Comparison of ENCODE assay signal across 21 cellular contexts in the genomic region with DNA sequence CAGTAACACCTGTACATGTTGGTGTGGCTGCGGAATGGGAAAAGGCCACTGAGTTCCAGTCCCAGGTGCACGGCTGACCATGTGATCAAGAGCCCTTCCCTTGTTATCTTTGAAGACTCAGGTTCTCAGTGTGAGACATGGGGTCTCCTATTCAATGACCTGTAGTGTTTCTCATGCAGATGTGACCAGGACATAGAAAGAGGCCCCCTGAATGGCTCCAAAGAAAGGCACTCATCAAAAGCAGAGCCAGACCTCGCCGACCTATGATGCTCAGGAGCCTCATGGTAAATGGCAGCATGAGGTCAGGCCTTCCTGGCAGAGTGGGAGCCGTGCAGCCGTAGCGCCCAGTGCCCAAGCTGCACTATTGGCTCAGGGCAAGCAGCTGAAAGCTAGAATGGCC. TPM values are rescaled to one million over a fixed set of nuclear protein-coding genes. Genes with fewer than 3 reads are reported as not detected.
DNase-seq lines count a peak whose midpoint lies in the region; ATAC-seq, FAIRE-seq and TF ChIP-seq lines count a peak whose summit lies in the region.
"Had no signal": no experiment of that assay in that cellular context is flagged by ENCODE, and none has a peak within 500 bp of the region (broad histone marks: within the 10 kb centered on the region; RNA-seq: fewer than 3 reads in every experiment).

No MANE protein-coding gene starts in this region.

- no peak overlapping the region for H2BK5ac ChIP-seq in mesendoderm (ENCODE audit: low read length)

- H3K9ac ChIP-seq in mesendoderm (ENCODE audit: low read length) = no peak overlapping the region

- H4K5ac ChIP-seq in mesendoderm (ENCODE audit: low read length) = no peak overlapping the region

- H3K23ac ChIP-seq in mesendoderm (ENCODE audit: low read length) = no peak overlapping the region

- H3K9me3 Mint-ChIP-seq in activated naive CD4-positive, alpha-beta T cell treated with anti-CD3 and anti-CD28 coated beads, Interleukin-2, amount 50 U/mL, for 24 hours = no peaks in the 10 kb centered on the region
- no peaks in the 10 kb centered on the region for H3K9me3 Mint-ChIP-seq in activated naive CD4-positive, alpha-beta T cell treated with anti-CD3 and anti-CD28 coated beads for 36 hours
- no peaks in the 10 kb centered on the region for H3K9me3 Mint-ChIP-seq in brain

- H3K36me3 Mint-ChIP-seq in activated naive CD4-positive, alpha-beta T cell treated with anti-CD3 and anti-CD28 coated beads, Interleukin-2, amount 50 U/mL, for 24 hours = no peaks in the 10 kb centered on the region
- H3K36me3 Mint-ChIP-seq in activated naive CD4-positive, alpha-beta T cell treated with anti-CD3 and anti-CD28 coated beads for 36 hours (ENCODE audit: low read depth) = no peaks in the 10 kb centered on the region
- no peaks in the 10 kb centered on the region for H3K36me3 Mint-ChIP-seq in brain

- CTCF ChIA-PET in activated naive CD4-positive, alpha-beta T cell treated with anti-CD3 and anti-CD28 coated beads for 36 hours (lab: Charles Lee) = interaction anchor here (1.0 to 2.0 kb wide), 3 partner anchors 9 to 45 kb away, joined by 3 to 8 read pairs (median 4); no protein-coding TSS in a partner anchor

- peaks cover 18% of the 10 kb centered on the region for H3K4me1 Mint-ChIP-seq in activated naive CD4-positive, alpha-beta T cell treated with anti-CD3 and anti-CD28 coated beads, Interleukin-2, amount 50 U/mL, for 24 hours
- H3K4me1 Mint-ChIP-seq in activated naive CD4-positive, alpha-beta T cell treated with anti-CD3 and anti-CD28 coated beads for 36 hours (ENCODE audit: low read depth) = peaks cover 10% of the 10 kb centered on the region
- peaks cover 56% of the 10 kb centered on the region for H3K4me1 Mint-ChIP-seq in brain

- H3K9me3 ChIP-seq in aorta (ENCODE audit: control insufficient read depth, low read length) = no peaks in the 10 kb centered on the region
- H3K9me3 ChIP-seq: left ventricle myocardium inferior had no signal

- no peak overlapping the region for H3K18ac ChIP-seq in mesendoderm (ENCODE audit: low read length)

- H3K27ac Mint-ChIP-seq in activated naive CD4-positive, alpha-beta T cell treated with anti-CD3 and anti-CD28 coated beads, Interleukin-2, amount 50 U/mL, for 24 hours = no peak overlapping the region
- no peak overlapping the region for H3K27ac Mint-ChIP-seq in activated naive CD4-positive, alpha-beta T cell treated with anti-CD3 and anti-CD28 coated beads for 36 hours
- peak overlapping the region in 1 of 5 experiments; percentile 56 for H3K27ac Mint-ChIP-seq in brain

- no peak overlapping the region for H2BK120ac ChIP-seq in mesendoderm (ENCODE audit: low read depth, low read length)

- H2BK15ac ChIP-seq in mesendoderm (replicated peaks; ENCODE audit: low read depth) = no peak overlapping the region

- peak overlapping the region; percentile 39 for H3K56ac ChIP-seq in mesendoderm (ENCODE audit: low read length)

- peak overlapping the region; percentile 89 for H3K4me3 Mint-ChIP-seq in activated naive CD4-positive, alpha-beta T cell treated with anti-CD3 and anti-CD28 coated beads, Interleukin-2, amount 50 U/mL, for 24 hours
- no peak overlapping the region for H3K4me3 Mint-ChIP-seq in activated naive CD4-positive, alpha-beta T cell treated with anti-CD3 and anti-CD28 coated beads for 36 hours
- H3K4me3 Mint-ChIP-seq in brain = peak overlapping the region in 3 of 5 experiments; percentile 73 to 83 (median 82)

- H3K4me1 ChIP-seq in mesendoderm (ENCODE audit: control insufficient read depth, low read depth, low read length) = peaks cover 14% of the 10 kb centered on the region
- H3K4me1 ChIP-seq in aorta (ENCODE audit: control insufficient read depth in 1 of 2, insufficient read depth in 2 of 2, low read length in 2 of 2) = no peaks in the 10 kb centered on the region

- no peak overlapping the region for H2AK5ac ChIP-seq in mesendoderm (ENCODE audit: low read length)

- H3K4me2 ChIP-seq in mesendoderm (ENCODE audit: low read length) = no peak overlapping the region

- H3K36me3 ChIP-seq in mesendoderm (ENCODE audit: control insufficient read depth, insufficient read depth, low read length) (no peaks in the 10 kb centered on the region), aorta (ENCODE audit: control insufficient read depth in 1 of 2, insufficient read depth in 2 of 2, low read length in 1 of 2) (no peaks in the 10 kb centered on the region)
- H3K36me3 ChIP-seq: left ventricle myocardium inferior had no signal

- TF ChIP-seq CTCF in brain (conservative IDR thresholded peaks at IDR 0.05) (no peak), D721Med (IDR thresholded peaks at IDR 0.05; ENCODE audit: insufficient read depth, missing control alignments) (no peak)

- ATAC-seq in aorta (ENCODE audit: low FRiP score) (peak; percentile 12), HG02884 (IDR thresholded peaks at IDR 0.05; ENCODE audit: unreplicated experiment) (no peak), GM19328 (IDR thresholded peaks at IDR 0.05; ENCODE audit: unreplicated experiment) (no peak)
- ATAC-seq: Right ventricle myocardium inferior had no signal

- peaks cover 4% of the 10 kb centered on the region for H3K27me3 Mint-ChIP-seq in activated naive CD4-positive, alpha-beta T cell treated with anti-CD3 and anti-CD28 coated beads, Interleukin-2, amount 50 U/mL, for 24 hours
- peaks cover 11% of the 10 kb centered on the region for H3K27me3 Mint-ChIP-seq in activated naive CD4-positive, alpha-beta T cell treated with anti-CD3 and anti-CD28 coated beads for 36 hours (ENCODE audit: low read depth)
- H3K27me3 Mint-ChIP-seq in brain = no peaks in the 10 kb centered on the region

- WGBS in mesendoderm (ENCODE audit: extremely low coverage, insufficient coverage, low lambda C conversion rate) = no CpG with 5 or more reads among the region's 7 CpGs
- 79 to 91% methylated on average over 7 of the region's 7 CpGs for WGBS in aorta, 2 donors

- H3K4ac ChIP-seq in mesendoderm (ENCODE audit: low read depth, low read length) = no peak overlapping the region

- H3K4me3 ChIP-seq in mesendoderm (ENCODE audit: low read length) (no peak overlapping the region), aorta (ENCODE audit: low read length in 2 of 2) (no peak overlapping the region)

- intact Hi-C loops in activated naive CD4-positive, alpha-beta T cell treated with anti-CD3 and anti-CD28 coated beads for 36 hours (cut with micrococcal nuclease) = loop anchor here (5.0 kb wide), 1 partner anchor 184 kb away; a partner anchor contains a TSS
- intact Hi-C loops in aorta (cut with DNase I) = no loop called here

- H3K79me1 ChIP-seq in mesendoderm (ENCODE audit: low read length) = no peaks in the 10 kb centered on the region

- no peak overlapping the region for H4K8ac ChIP-seq in mesendoderm (ENCODE audit: low read depth, low read length)

- H3K27me3 ChIP-seq in mesendoderm (ENCODE audit: insufficient read depth, low read length, poor library complexity) = no peaks in the 10 kb centered on the region
- no peaks in the 10 kb centered on the region for H3K27me3 ChIP-seq in aorta (ENCODE audit: control insufficient read depth in 1 of 2, insufficient read depth in 2 of 2, low read length in 1 of 2)

- H3K79me2 ChIP-seq in mesendoderm (ENCODE audit: control insufficient read depth, insufficient read depth, low read length) = no peaks in the 10 kb centered on the region

- no peak for DNase-seq in activated naive CD4-positive, alpha-beta T cell treated with anti-CD3 and anti-CD28 coated beads for 36 hours
- DNase-seq in mesendoderm = no peak
- DNase-seq in aorta = no peak
- no peak for DNase-seq in D721Med (ENCODE audit: insufficient read length, low spot score)
- DNase-seq: activated CD4-positive, CD25-positive, alpha-beta regulatory T cell; activated CD8-positive, alpha-beta memory T cell treated with anti-CD3 and anti-CD28 coated beads for 24 hours; activated effector memory CD4-positive, alpha-beta T cell treated with anti-CD3 and anti-CD28 coated beads, Interleukin-2, amount 50 U/mL, for 16 hours; Calu3; KBM-7; left ventricle myocardium inferior; NCI-H1048; NCI-H2081; NCI-H524; T-helper 1 cell had no signal

- FAIRE-seq in D721Med (lab: Jason Lieb, UNC) = no peak
- FAIRE-seq: astrocyte, endothelial cell of umbilical vein had no signal

- peak overlapping the region; percentile 16 for H3K27ac ChIP-seq in mesendoderm (ENCODE audit: low read depth, low read length)
- H3K27ac ChIP-seq in aorta (ENCODE audit: low read depth in 1 of 2, low read length in 2 of 2) = no peak overlapping the region
- H3K27ac ChIP-seq: left ventricle myocardium inferior had no signal

RNA-seq across cellular contexts. Expression of a gene that starts 42.3 kb away (rescaled TPM):
- not detected for total RNA-seq in activated naive CD4-positive, alpha-beta T cell treated with anti-CD3 and anti-CD28 coated beads for 36 hours
- not detected for polyA plus RNA-seq in brain (ENCODE audit: insufficient read depth, low read depth, low replicate concordance)
- polyA plus RNA-seq in mesendoderm (2013, experiment 1 of 2) = 0.11 TPM
- 0.03 TPM for polyA plus RNA-seq in mesendoderm (2013, experiment 2 of 2)
- not detected for total RNA-seq in aorta
- not detected for polyA plus RNA-seq in aorta
- total RNA-seq: astrocyte, Calu3, endothelial cell of umbilical vein, left ventricle myocardium inferior, Right ventricle myocardium inferior had no signal
- polyA plus RNA-seq: endothelial cell of umbilical vein had no signal
